In genomic region chr15:83209333-83209732, GRCh38 we compare ENCODE assay signal across 1 cellular context.
TF ChIP-seq lines count a peak whose summit lies in the region.

No MANE protein-coding gene starts in this region.

TF ChIP-seq in H1, 55 proteins besides CTCF, POLR2A, EP300 and RAD21:
- no peak for TF ChIP-seq E2F6 (IDR thresholded peaks at IDR 0.05)
- TF ChIP-seq SIN3A (conservative IDR thresholded peaks at IDR 0.05 in 1 of 2, IDR thresholded peaks at IDR 0.05 in 1 of 2; ENCODE audit: low read depth in 1 of 2, low read length in 2 of 2) = peak in 1 of 2 experiments; percentile 72; a peak in 2 of 4 replicates
- no peak for TF ChIP-seq RBBP5 (IDR thresholded peaks at IDR 0.05; ENCODE audit: borderline replicate concordance, low read depth, low read length)
- no peak for TF ChIP-seq CBX8 (IDR thresholded peaks at IDR 0.05; ENCODE audit: borderline replicate concordance, low read depth, low read length)
- no peak for TF ChIP-seq BACH1 (IDR thresholded peaks at IDR 0.05; ENCODE audit: low read length)
- no peak for TF ChIP-seq ASH2L (IDR thresholded peaks at IDR 0.05; ENCODE audit: low read length)
- no peak for TF ChIP-seq KDM1A (IDR thresholded peaks at IDR 0.05; ENCODE audit: borderline replicate concordance, low read length)
- no peak for TF ChIP-seq SP4 (IDR thresholded peaks at IDR 0.05; ENCODE audit: low read length)
